In the genomic region with DNA sequence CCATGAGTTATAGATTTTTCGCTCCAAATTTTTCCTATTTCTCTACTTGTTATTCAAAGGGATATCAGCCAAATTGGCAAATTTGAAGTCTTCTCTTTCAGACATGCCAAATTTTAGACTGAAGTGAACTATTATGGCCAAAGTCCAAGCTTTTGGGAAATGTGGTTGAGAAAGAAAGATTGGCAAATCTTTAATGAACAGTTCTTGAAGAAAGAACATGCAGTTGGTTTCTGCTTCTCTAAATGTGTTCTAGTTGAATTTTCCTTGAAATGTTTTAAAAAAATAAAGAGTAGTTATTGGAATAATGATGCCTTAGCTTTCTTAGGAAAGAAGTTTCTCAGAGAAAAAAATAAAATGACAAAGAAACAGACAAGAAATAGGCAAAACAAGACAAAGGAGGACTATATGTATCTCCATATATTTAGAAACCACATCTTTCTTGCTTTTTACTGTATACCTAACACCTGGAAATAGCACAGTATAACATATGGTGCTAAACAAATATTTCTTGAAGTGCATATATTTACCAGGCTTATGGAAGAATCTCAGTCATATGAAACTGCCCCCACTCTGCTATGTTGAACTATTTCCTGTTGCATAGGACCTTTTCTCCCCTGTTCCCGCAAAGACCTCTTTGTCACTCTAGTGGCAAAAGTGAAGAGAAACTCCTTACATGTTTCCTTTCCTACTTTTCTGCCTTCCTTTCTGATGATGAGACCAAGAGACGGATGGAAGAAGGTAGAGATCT, we compare ENCODE assay signal across 10 cellular contexts.
DNase-seq lines count a peak whose midpoint lies in the region; ATAC-seq, FAIRE-seq and TF ChIP-seq lines count a peak whose summit lies in the region.
"Had no signal": no experiment of that assay in that cellular context is flagged by ENCODE, and none has a peak within 500 bp of the region (broad histone marks: within the 10 kb centered on the region; RNA-seq: fewer than 3 reads in every experiment).

No MANE protein-coding gene starts in this region.

- H3K9me3 ChIP-seq in ascending aorta: no peaks in the 10 kb centered on the region
- no peaks in the 10 kb centered on the region for H3K9me3 ChIP-seq in H9 (ENCODE audit: control insufficient read depth, low read depth, low read length)

- no peak for FAIRE-seq in GM12891 (lab: Jason Lieb, UNC)

- ATAC-seq in GM18858 (IDR thresholded peaks at IDR 0.05; ENCODE audit: unreplicated experiment) (peak; percentile 38), HG02763 (IDR thresholded peaks at IDR 0.05; ENCODE audit: unreplicated experiment) (peak; percentile 39), natural killer cell (no peak)

- H3K9me3 Mint-ChIP-seq in nephron (no peaks in the 10 kb centered on the region), natural killer cell (peaks cover 2 to 3% of the 10 kb centered on the region in 2 donors), H9 (no peaks in the 10 kb centered on the region)

- no peak overlapping the region for H3K4ac ChIP-seq in H9 (ENCODE audit: low read depth, low read length)

- H3K4me2 ChIP-seq in H9 (ENCODE audit: insufficient read depth, insufficient read length, low read length): no peak overlapping the region

- no peak overlapping the region for H3T11ph ChIP-seq in H9 (ENCODE audit: low read length)

- H3K9ac ChIP-seq in H9 (ENCODE audit: extremely low read depth, insufficient read length, low read length): no peak overlapping the region

- H3K36me3 ChIP-seq in ascending aorta: no peaks in the 10 kb centered on the region

- H2BK20ac ChIP-seq in H9 (ENCODE audit: low read depth, low read length, poor library complexity, severe bottlenecking): no peak overlapping the region

- DNase-seq in ascending aorta (ENCODE audit: low spot score in 2 of 2) (no peak), natural killer cell (no peak), GM12891 (ENCODE audit: insufficient read length, low spot score) (no peak), H9 (no peak)
- no peak for DNase-seq in activated T-cell treated with anti-CD3 and anti-CD28 coated beads, Interleukin-2, amount 50 U/mL, for 1 hour
- DNase-seq: activated CD4-positive, alpha-beta memory T cell treated with anti-CD3 and anti-CD28 coated beads, Interleukin-2, amount 10 ng/mL, durations not matched to agents 7 days and 5 days; stimulated activated CD4-positive, alpha-beta T cell treated with anti-CD3 and anti-CD28 coated beads, Interleukin-4, amount 100 ng/mL, for 24 hours had no signal

- H3K36me3 Mint-ChIP-seq in nephron (ENCODE audit: low read depth): no peaks in the 10 kb centered on the region
- no peaks in the 10 kb centered on the region for H3K36me3 Mint-ChIP-seq in natural killer cell
- no peaks in the 10 kb centered on the region for H3K36me3 Mint-ChIP-seq in H9 (ENCODE audit: insufficient read depth in 1 of 3, low read depth in 3 of 3)

- no peak overlapping the region for H3K23ac ChIP-seq in H9 (ENCODE audit: insufficient read length, low read depth, low read length)

- no peak overlapping the region for H2BK5ac ChIP-seq in H9 (ENCODE audit: insufficient read length, low read length)

- H2AFZ ChIP-seq in H9 (ENCODE audit: low read length): no peak overlapping the region

- no peak for TF ChIP-seq POLR2A in GM12891 (IDR thresholded peaks at IDR 0.05; ENCODE audit: low read depth, low read length)

- H3K4me1 Mint-ChIP-seq in nephron: peaks cover 28% of the 10 kb centered on the region
- no peaks in the 10 kb centered on the region for H3K4me1 Mint-ChIP-seq in natural killer cell
- no peaks in the 10 kb centered on the region for H3K4me1 Mint-ChIP-seq in H9
- H3K4me1 Mint-ChIP-seq: activated CD4-positive, alpha-beta memory T cell treated with anti-CD3 and anti-CD28 coated beads, Interleukin-2, amount 10 ng/mL, durations not matched to agents 7 days and 5 days had no signal

- H3K18ac ChIP-seq in H9 (ENCODE audit: insufficient read length, low read depth, low read length): no peak overlapping the region

- H3K4me3 Mint-ChIP-seq in nephron (no peak overlapping the region), natural killer cell (no peak overlapping the region), H9 (no peak overlapping the region)
- H3K4me3 Mint-ChIP-seq: activated CD4-positive, alpha-beta memory T cell treated with anti-CD3 and anti-CD28 coated beads, Interleukin-2, amount 10 ng/mL, durations not matched to agents 7 days and 5 days had no signal

- no peak overlapping the region for H2BK12ac ChIP-seq in H9 (ENCODE audit: insufficient read length, low read depth, low read length)

- H4K8ac ChIP-seq in H9 (replicated peaks; ENCODE audit: insufficient read length, low read depth, low read length): no peak overlapping the region

- H2BK15ac ChIP-seq in H9 (ENCODE audit: low read depth, low read length): no peak overlapping the region

- H2BK120ac ChIP-seq in H9 (ENCODE audit: low read depth, low read length, poor library complexity, severe bottlenecking): no peak overlapping the region

- H4K20me1 ChIP-seq in H9 (ENCODE audit: control insufficient read depth, insufficient read depth, insufficient read length): no peaks in the 10 kb centered on the region

- H3K27me3 Mint-ChIP-seq in nephron (ENCODE audit: low read depth): no peaks in the 10 kb centered on the region
- no peaks in the 10 kb centered on the region for H3K27me3 Mint-ChIP-seq in natural killer cell (ENCODE audit: low read depth in 2 of 2)
- H3K27me3 Mint-ChIP-seq in H9 (ENCODE audit: low read depth): no peaks in the 10 kb centered on the region
- H3K27me3 Mint-ChIP-seq: activated CD4-positive, alpha-beta memory T cell treated with anti-CD3 and anti-CD28 coated beads, Interleukin-2, amount 10 ng/mL, durations not matched to agents 7 days and 5 days had no signal

- TF ChIP-seq CTCF in ascending aorta (IDR thresholded peaks at IDR 0.05) (no peak), nephron (IDR thresholded peaks at IDR 0.05; ENCODE audit: unreplicated experiment in 3 of 3) (no peak), natural killer cell (IDR thresholded peaks at IDR 0.05) (no peak), H9 (conservative IDR thresholded peaks at IDR 0.05) (no peak)

- no peak overlapping the region for H4K5ac ChIP-seq in H9 (ENCODE audit: insufficient read length, low read depth, low read length)

- H2AK5ac ChIP-seq in H9 (ENCODE audit: insufficient read length, low read length): no peak overlapping the region

- H3K79me2 ChIP-seq in H9 (ENCODE audit: insufficient read depth, low read length): no peaks in the 10 kb centered on the region

- H3K27ac ChIP-seq in ascending aorta: peak overlapping the region; percentile 52 to 56
- no peak overlapping the region for H3K27ac ChIP-seq in H9 (ENCODE audit: insufficient read length, low read depth, low read length)

- H3K14ac ChIP-seq in H9 (ENCODE audit: insufficient read depth, low read length): no peak overlapping the region

- WGBS in H9 (ENCODE audit: extremely low coverage, insufficient read length, low lambda C conversion rate): no CpG with 5 or more reads among the region's 3 CpGs

- H3K27me3 ChIP-seq in ascending aorta (no peaks in the 10 kb centered on the region), H9 (ENCODE audit: insufficient read depth, low read length) (no peaks in the 10 kb centered on the region)

- no peaks in the 10 kb centered on the region for H3K79me1 ChIP-seq in H9 (ENCODE audit: insufficient read depth, low read depth, low read length, poor library complexity, severe bottlenecking)

- no peaks in the 10 kb centered on the region for H3K23me2 ChIP-seq in H9 (ENCODE audit: insufficient read length, low read depth, low read length, poor library complexity, severe bottlenecking)

- intact Hi-C loops in ascending aorta (cut with DNase I) (no loop called here), natural killer cell (cut with micrococcal nuclease) (no loop called here)

- peak overlapping the region; percentile 2 to 40 (median 16) for H3K27ac Mint-ChIP-seq in nephron
- H3K27ac Mint-ChIP-seq in natural killer cell: no peak overlapping the region
- H3K27ac Mint-ChIP-seq in H9: no peak overlapping the region
- H3K27ac Mint-ChIP-seq: activated CD4-positive, alpha-beta memory T cell treated with anti-CD3 and anti-CD28 coated beads, Interleukin-2, amount 10 ng/mL, durations not matched to agents 7 days and 5 days had no signal

- no peak overlapping the region for H3K56ac ChIP-seq in H9 (ENCODE audit: insufficient read length, low read depth, low read length)

- H3K4me1 ChIP-seq in ascending aorta (no peaks in the 10 kb centered on the region), H9 (ENCODE audit: insufficient read depth, low read length) (no peaks in the 10 kb centered on the region)

- no peak overlapping the region for H4K91ac ChIP-seq in H9 (ENCODE audit: insufficient read length, low read depth, low read length)

- no peak overlapping the region for H3K4me3 ChIP-seq in ascending aorta

TF ChIP-seq in GM12891, 5 proteins besides CTCF, POLR2A, EP300 and RAD21:
- no peak for TF ChIP-seq POLR2AphosphoS5 (IDR thresholded peaks at IDR 0.05; ENCODE audit: low read depth, low read length)
- no peak for TF ChIP-seq PAX5 (IDR thresholded peaks at IDR 0.05; ENCODE audit: insufficient read depth, low read length, severe bottlenecking)
- TF ChIP-seq SPI1 (IDR thresholded peaks at IDR 0.05; ENCODE audit: low read depth, low read length): no peak
- no peak for TF ChIP-seq POU2F2 (IDR thresholded peaks at IDR 0.05; ENCODE audit: low read depth, low read length)
- no peak for TF ChIP-seq TAF1 (IDR thresholded peaks at IDR 0.05; ENCODE audit: low read depth, low read length)
TF ChIP-seq in GM12891: peak in this region for 0.

Comparison
In these comparisons a context has a peak if more than half of its experiments do, and no peak if none do; other contexts are left out.
1. ATAC-seq: peak in GM18858 (single experiment) and HG02763 (single experiment); none in natural killer cell (0 of 3).
2. H3K27ac Mint-ChIP-seq: peak in nephron (3 of 3); none in natural killer cell (0 of 2) and H9 (0 of 3).